ENCODE assay signal across 9 cellular contexts in the genomic region with DNA sequence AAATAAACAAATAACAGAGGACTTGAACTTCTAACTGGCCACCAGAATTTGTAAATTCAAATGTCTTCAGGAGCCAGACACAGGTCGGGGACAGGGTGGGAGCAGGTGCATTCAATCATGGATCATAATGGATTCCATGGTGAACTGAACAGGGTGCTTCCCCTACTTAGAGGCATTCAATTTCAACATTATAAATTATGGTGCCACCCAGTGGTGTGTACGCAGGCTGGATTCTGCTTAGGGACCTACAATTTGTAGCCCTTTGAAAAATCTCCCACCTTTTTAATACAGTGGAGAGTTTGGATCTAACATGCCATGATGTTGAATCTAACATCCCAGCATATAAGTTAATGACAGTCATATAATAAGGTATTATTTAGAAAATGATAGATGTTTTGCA. TPM values are rescaled to one million over a fixed set of nuclear protein-coding genes. Genes with fewer than 3 reads are reported as not detected.
A peak's percentile ranks its signal among the peaks of the same experiment; 100 is the strongest.
DNase-seq lines count a peak whose midpoint lies in the region; TF ChIP-seq lines count a peak whose summit lies in the region.
"Had no signal": no experiment of that assay in that cellular context is flagged by ENCODE, and none has a peak within 500 bp of the region (broad histone marks: within the 10 kb centered on the region; RNA-seq: fewer than 3 reads in every experiment).

No MANE protein-coding gene starts in this region.

- DNase-seq in activated naive CD4-positive, alpha-beta T cell treated with anti-CD3 and anti-CD28 coated beads for 36 hours, result peak; percentile 24
- DNase-seq in activated naive CD4-positive, alpha-beta T cell (lab: John Stamatoyannopoulos, UW), result no peak
- peak; percentile 40 for DNase-seq in RKO (ENCODE audit: low spot score)
- no peak for DNase-seq in left ventricle myocardium inferior
- DNase-seq in transverse colon, result no peak
- DNase-seq in mesothelial cell of epicardium (ENCODE audit: low spot score in 2 of 2, unreplicated experiment in 2 of 2), result no peak
- no peak for DNase-seq in SKM-1 (lab: John Stamatoyannopoulos, UW; ENCODE audit: unreplicated experiment)
- no peak for DNase-seq in glutamatergic neuron
- DNase-seq: activated CD4-positive, alpha-beta T cell treated with anti-CD3 and anti-CD28 coated beads, Interleukin-2, amount 50 U/mL, for 1 hour had no signal

- no peaks in the 10 kb centered on the region for H3K27me3 Mint-ChIP-seq in activated naive CD4-positive, alpha-beta T cell treated with anti-CD3 and anti-CD28 coated beads for 36 hours (ENCODE audit: low read depth)
- H3K27me3 Mint-ChIP-seq in mesothelial cell of epicardium (ENCODE audit: low read depth) (peaks cover 6% of the 10 kb centered on the region), glutamatergic neuron (ENCODE audit: unreplicated experiment) (no peaks in the 10 kb centered on the region)

- peak overlapping the region; percentile 32 for H3K27ac Mint-ChIP-seq in activated naive CD4-positive, alpha-beta T cell treated with anti-CD3 and anti-CD28 coated beads for 36 hours
- H3K27ac Mint-ChIP-seq in mesothelial cell of epicardium (no peak overlapping the region), glutamatergic neuron (ENCODE audit: unreplicated experiment) (no peak overlapping the region)

- no peaks in the 10 kb centered on the region for H3K9me3 Mint-ChIP-seq in activated naive CD4-positive, alpha-beta T cell treated with anti-CD3 and anti-CD28 coated beads for 36 hours
- no peaks in the 10 kb centered on the region for H3K9me3 Mint-ChIP-seq in mesothelial cell of epicardium
- no peaks in the 10 kb centered on the region for H3K9me3 Mint-ChIP-seq in glutamatergic neuron (ENCODE audit: unreplicated experiment)

- H3K27me3 ChIP-seq in left ventricle myocardium inferior (ENCODE audit: low read depth), result no peaks in the 10 kb centered on the region
- H3K27me3 ChIP-seq in transverse colon, result no peaks in the 10 kb centered on the region

- H3K4me3 ChIP-seq in left ventricle myocardium inferior (peak overlapping the region; percentile 41), transverse colon (peak overlapping the region in 1 of 4 donors; percentile 1)

- intact Hi-C loops in activated naive CD4-positive, alpha-beta T cell treated with anti-CD3 and anti-CD28 coated beads for 36 hours (cut with micrococcal nuclease), result loop anchor here (5.0 kb wide), 3 partner anchors 40 to 420 kb away; partner anchors contain the start of gene SMC5
- intact Hi-C loops in left ventricle myocardium inferior (cut with micrococcal nuclease), result no loop called here
- intact Hi-C loops in transverse colon (cut with DNase I; ENCODE audit: low total_unique reads), result no loop called here

- TF ChIP-seq EP300 in transverse colon (IDR thresholded peaks at IDR 0.05; ENCODE audit: low read depth), result no peak

- H3K4me1 ChIP-seq in left ventricle myocardium inferior (peaks cover 100% of the 10 kb centered on the region), transverse colon (peaks cover 26 to 81% (median 46%) of the 10 kb centered on the region in 4 donors)

- H3K9me3 ChIP-seq in left ventricle myocardium inferior (replicated peaks) (no peaks in the 10 kb centered on the region), transverse colon (no peaks in the 10 kb centered on the region)

- peaks cover 6% of the 10 kb centered on the region for H3K36me3 ChIP-seq in left ventricle myocardium inferior
- H3K36me3 ChIP-seq in transverse colon, result peaks cover 0 to 5% (median 0%) of the 10 kb centered on the region in 4 donors

- peaks cover 14% of the 10 kb centered on the region for H3K36me3 Mint-ChIP-seq in activated naive CD4-positive, alpha-beta T cell treated with anti-CD3 and anti-CD28 coated beads for 36 hours (ENCODE audit: low read depth)
- no peaks in the 10 kb centered on the region for H3K36me3 Mint-ChIP-seq in mesothelial cell of epicardium
- H3K36me3 Mint-ChIP-seq in glutamatergic neuron (ENCODE audit: unreplicated experiment), result no peaks in the 10 kb centered on the region

- H3K4me3 Mint-ChIP-seq in activated naive CD4-positive, alpha-beta T cell treated with anti-CD3 and anti-CD28 coated beads for 36 hours, result no peak overlapping the region
- H3K4me3 Mint-ChIP-seq in mesothelial cell of epicardium (no peak overlapping the region), glutamatergic neuron (ENCODE audit: unreplicated experiment) (no peak overlapping the region)

- CTCF ChIA-PET in activated naive CD4-positive, alpha-beta T cell treated with anti-CD3 and anti-CD28 coated beads for 36 hours (lab: Charles Lee), result interaction anchor here (0.6 to 2.1 kb wide), 4 partner anchors 25 to 210 kb away, joined by 3 to 6 read pairs (median 4); no protein-coding TSS in a partner anchor

- peak; percentile 38 for TF ChIP-seq CTCF in left ventricle myocardium inferior (IDR thresholded peaks at IDR 0.05; ENCODE audit: borderline replicate concordance)
- TF ChIP-seq CTCF in transverse colon (IDR thresholded peaks at IDR 0.05), result peak in 2 of 5 experiments; percentile 3 to 21
- no peak for TF ChIP-seq CTCF in mesothelial cell of epicardium (IDR thresholded peaks at IDR 0.05; ENCODE audit: unreplicated experiment)
- no peak for TF ChIP-seq CTCF in glutamatergic neuron (IDR thresholded peaks at IDR 0.05; ENCODE audit: partially characterized antibody, unreplicated experiment)

- H3K27ac ChIP-seq in left ventricle myocardium inferior (replicated peaks) (peak overlapping the region; percentile 74), transverse colon (peak overlapping the region; percentile 65 to 76 (median 66))

- no peak for TF ChIP-seq POLR2A in transverse colon (IDR thresholded peaks at IDR 0.05)

- in situ Hi-C loops in transverse colon (cut with MboI; ENCODE audit: low pct_ligation_motif_present in 1 of 4, low pct_unique_long_range_greater_than_20kb in 1 of 4, low sequenced_read_pairs in 3 of 4), result no loop called here

- H3K4me1 Mint-ChIP-seq in activated naive CD4-positive, alpha-beta T cell treated with anti-CD3 and anti-CD28 coated beads for 36 hours (ENCODE audit: low read depth), result peaks cover 78% of the 10 kb centered on the region
- H3K4me1 Mint-ChIP-seq in mesothelial cell of epicardium (no peaks in the 10 kb centered on the region), glutamatergic neuron (ENCODE audit: low read depth, unreplicated experiment) (no peaks in the 10 kb centered on the region)

- WGBS in transverse colon (ENCODE audit: low coverage in 1 of 2), 2 donors, result 60 to 80% methylated on average over 1 to 2 of the region's 2 CpGs

RNA-seq across cellular contexts. Expression of gene KLF9, which starts 22.3 kb away (rescaled TPM):
- total RNA-seq in activated naive CD4-positive, alpha-beta T cell treated with anti-CD3 and anti-CD28 coated beads for 36 hours, result 10 to 100 TPM; 44.2 to 45.0 TPM
- total RNA-seq in left ventricle myocardium inferior, result 52.8 TPM
- 100 to 1,000 TPM in 1 of 4 donors, 10 to 100 TPM in 3; 60.3 to 111 (median 82.9) TPM for total RNA-seq in transverse colon
- total RNA-seq in mesothelial cell of epicardium, result 3.4 to 3.7 TPM (median 3.6 TPM) in 3 replicates
- total RNA-seq in glutamatergic neuron (ENCODE audit: unreplicated experiment), result 0.25 TPM

Comparison
In these comparisons a context has a peak if more than half of its experiments do, and no peak if none do; other contexts are left out.
1. DNase-seq: peak in activated naive CD4-positive, alpha-beta T cell treated with anti-CD3 and anti-CD28 coated beads for 36 hours (single experiment) and RKO (single experiment); none in activated naive CD4-positive, alpha-beta T cell (0 of 4), left ventricle myocardium inferior (single experiment), transverse colon (single experiment), mesothelial cell of epicardium (0 of 2), SKM-1 (single experiment) and glutamatergic neuron (single experiment).